Comparison of ENCODE assay signal across 8 cellular contexts in genomic region chr9:92324451-92324850, GRCh38. TPM values are rescaled to one million over a fixed set of nuclear protein-coding genes. Genes with fewer than 3 reads are reported as not detected.
DNase-seq lines count a peak whose midpoint lies in the region.

No MANE protein-coding gene starts in this region.

- H3K4me1 Mint-ChIP-seq in T-helper 1 cell treated with Interleukin-12 subunit alpha and Interleukin-12 subunit beta and Interleukin-4 antibody, amounts not matched to agents 30 μg/mL and 1 μg/mL, for 36 hours (ENCODE audit: low read depth): peaks cover 24% of the 10 kb centered on the region
- peaks cover 32% of the 10 kb centered on the region for H3K4me1 Mint-ChIP-seq in activated T-helper 1 cell treated with anti-CD3 and anti-CD28 coated beads, Interleukin-12 subunit alpha, Interleukin-12 subunit beta, Interleukin-2, Interleukin-4 antibody, amounts not matched to agents 30 ng/mL and 10 ng/mL and 1 ng/mL, durations not matched to agents 14 hours and 24 hours and 36 hours (ENCODE audit: low read depth)

- no peaks in the 10 kb centered on the region for H3K9me3 ChIP-seq in iPS-20b (ENCODE audit: insufficient read depth, low read depth, low read length)

- peak overlapping the region; percentile 89 for H3K4me3 ChIP-seq in iPS-20b (ENCODE audit: low read length)

- H3K4me1 ChIP-seq in iPS-20b (ENCODE audit: insufficient read depth, low read length): peaks cover 9% of the 10 kb centered on the region

- H3K36me3 Mint-ChIP-seq in T-helper 1 cell treated with Interleukin-12 subunit alpha and Interleukin-12 subunit beta and Interleukin-4 antibody, amounts not matched to agents 30 μg/mL and 1 μg/mL, for 36 hours (ENCODE audit: low read depth): peaks cover 16% of the 10 kb centered on the region
- peaks cover 31% of the 10 kb centered on the region for H3K36me3 Mint-ChIP-seq in activated T-helper 1 cell treated with anti-CD3 and anti-CD28 coated beads, Interleukin-12 subunit alpha, Interleukin-12 subunit beta, Interleukin-2, Interleukin-4 antibody, amounts not matched to agents 30 ng/mL and 10 ng/mL and 1 ng/mL, durations not matched to agents 14 hours and 24 hours and 36 hours (ENCODE audit: low read depth)

- H3K27ac Mint-ChIP-seq in T-helper 1 cell treated with Interleukin-12 subunit alpha and Interleukin-12 subunit beta and Interleukin-4 antibody, amounts not matched to agents 30 μg/mL and 1 μg/mL, for 36 hours: peak overlapping the region; percentile 96
- peak overlapping the region; percentile 96 for H3K27ac Mint-ChIP-seq in activated T-helper 1 cell treated with anti-CD3 and anti-CD28 coated beads, Interleukin-12 subunit alpha, Interleukin-12 subunit beta, Interleukin-2, Interleukin-4 antibody, amounts not matched to agents 30 ng/mL and 10 ng/mL and 1 ng/mL, durations not matched to agents 14 hours and 24 hours and 36 hours

- H3K27me3 ChIP-seq in iPS-20b (ENCODE audit: insufficient read depth, low read length): no peaks in the 10 kb centered on the region

- H3K9ac ChIP-seq in iPS-20b (ENCODE audit: low read depth, low read length): peak overlapping the region; percentile 96

- intact Hi-C loops in activated T-helper 1 cell treated with anti-CD3 and anti-CD28 coated beads, Interleukin-12 subunit alpha, Interleukin-12 subunit beta, Interleukin-2, Interleukin-4 antibody, amounts not matched to agents 30 ng/mL and 10 ng/mL and 1 ng/mL, durations not matched to agents 14 hours and 24 hours and 36 hours (cut with micrococcal nuclease): no loop called here

- no peak overlapping the region for H3K27ac ChIP-seq in iPS-20b (ENCODE audit: low read length)
- H3K27ac ChIP-seq in substantia nigra (ENCODE audit: low read depth, low read length, poor library complexity, severe bottlenecking): peak overlapping the region; percentile 96

- DNase-seq in T-helper 1 cell (no peak), substantia nigra (lab: John Stamatoyannopoulos, UW) (no peak), SK-N-DZ (ENCODE audit: low spot score) (no peak), NCI-H1694 (lab: John Stamatoyannopoulos, UW) (no peak), EL (no peak)
- DNase-seq in activated T-helper 1 cell treated with anti-CD3 and anti-CD28 coated beads, Interleukin-12 subunit alpha, Interleukin-12 subunit beta, Interleukin-2, Interleukin-4 antibody, amounts not matched to agents 30 ng/mL and 10 ng/mL and 1 ng/mL, durations not matched to agents 14 hours and 24 hours and 36 hours (ENCODE audit: low spot score): no peak

- H3K36me3 ChIP-seq in iPS-20b (ENCODE audit: insufficient read depth, low read depth, low read length): peaks cover 39% of the 10 kb centered on the region

- peak overlapping the region; percentile 95 for H3K4me3 Mint-ChIP-seq in T-helper 1 cell treated with Interleukin-12 subunit alpha and Interleukin-12 subunit beta and Interleukin-4 antibody, amounts not matched to agents 30 μg/mL and 1 μg/mL, for 36 hours
- peak overlapping the region; percentile 93 for H3K4me3 Mint-ChIP-seq in activated T-helper 1 cell treated with anti-CD3 and anti-CD28 coated beads, Interleukin-12 subunit alpha, Interleukin-12 subunit beta, Interleukin-2, Interleukin-4 antibody, amounts not matched to agents 30 ng/mL and 10 ng/mL and 1 ng/mL, durations not matched to agents 14 hours and 24 hours and 36 hours

- H3K27me3 Mint-ChIP-seq in T-helper 1 cell treated with Interleukin-12 subunit alpha and Interleukin-12 subunit beta and Interleukin-4 antibody, amounts not matched to agents 30 μg/mL and 1 μg/mL, for 36 hours (ENCODE audit: low read depth): no peaks in the 10 kb centered on the region
- no peaks in the 10 kb centered on the region for H3K27me3 Mint-ChIP-seq in activated T-helper 1 cell treated with anti-CD3 and anti-CD28 coated beads, Interleukin-12 subunit alpha, Interleukin-12 subunit beta, Interleukin-2, Interleukin-4 antibody, amounts not matched to agents 30 ng/mL and 10 ng/mL and 1 ng/mL, durations not matched to agents 14 hours and 24 hours and 36 hours (ENCODE audit: insufficient read depth)

- H3K9me3 Mint-ChIP-seq in T-helper 1 cell treated with Interleukin-12 subunit alpha and Interleukin-12 subunit beta and Interleukin-4 antibody, amounts not matched to agents 30 μg/mL and 1 μg/mL, for 36 hours: no peaks in the 10 kb centered on the region
- no peaks in the 10 kb centered on the region for H3K9me3 Mint-ChIP-seq in activated T-helper 1 cell treated with anti-CD3 and anti-CD28 coated beads, Interleukin-12 subunit alpha, Interleukin-12 subunit beta, Interleukin-2, Interleukin-4 antibody, amounts not matched to agents 30 ng/mL and 10 ng/mL and 1 ng/mL, durations not matched to agents 14 hours and 24 hours and 36 hours

RNA-seq across cellular contexts. Expression of gene NOL8, which starts 0.7 kb away (rescaled TPM):
- 84.4 and 95.5 TPM in 2 replicates for total RNA-seq in activated T-helper 1 cell treated with anti-CD3 and anti-CD28 coated beads, Interleukin-12 subunit alpha, Interleukin-12 subunit beta, Interleukin-2, Interleukin-4 antibody, amounts not matched to agents 30 ng/mL and 10 ng/mL and 1 ng/mL, durations not matched to agents 14 hours and 24 hours and 36 hours
- polyA plus RNA-seq in SK-N-DZ (2014; cell fraction: cytosol; rRNA removed): 18.4 and 22.4 TPM in 2 replicates
- 71.1 and 90.6 TPM in 2 replicates for polyA plus RNA-seq in SK-N-DZ (2014; cell fraction: nucleus; rRNA removed)

RNA-seq across cellular contexts. Expression of gene CENPP, which starts 1.3 kb away (rescaled TPM):
- total RNA-seq in activated T-helper 1 cell treated with anti-CD3 and anti-CD28 coated beads, Interleukin-12 subunit alpha, Interleukin-12 subunit beta, Interleukin-2, Interleukin-4 antibody, amounts not matched to agents 30 ng/mL and 10 ng/mL and 1 ng/mL, durations not matched to agents 14 hours and 24 hours and 36 hours: 24.6 and 26.0 TPM in 2 replicates
- polyA plus RNA-seq in SK-N-DZ (2014; cell fraction: cytosol; rRNA removed): 3.1 and 3.6 TPM in 2 replicates
- 3.1 and 5.7 TPM in 2 replicates for polyA plus RNA-seq in SK-N-DZ (2014; cell fraction: nucleus; rRNA removed)

RNA-seq across cellular contexts. Expression of gene IARS1, which starts 31.0 kb away (rescaled TPM):
- total RNA-seq in activated T-helper 1 cell treated with anti-CD3 and anti-CD28 coated beads, Interleukin-12 subunit alpha, Interleukin-12 subunit beta, Interleukin-2, Interleukin-4 antibody, amounts not matched to agents 30 ng/mL and 10 ng/mL and 1 ng/mL, durations not matched to agents 14 hours and 24 hours and 36 hours: 208 and 217 TPM in 2 replicates
- 134 and 143 TPM in 2 replicates for polyA plus RNA-seq in SK-N-DZ (2014; cell fraction: cytosol; rRNA removed)
- 175 and 205 TPM in 2 replicates for polyA plus RNA-seq in SK-N-DZ (2014; cell fraction: nucleus; rRNA removed)
